Comparison of ENCODE assay signal across 26 cellular contexts in genomic region chr12:42386310-42386709, GRCh38.
"Had no signal": no experiment of that assay in that cellular context is flagged by ENCODE, and none has a peak within 500 bp of the region (broad histone marks: within the 10 kb centered on the region; RNA-seq: fewer than 3 reads in every experiment).

No MANE protein-coding gene starts in this region.

- H2AFZ ChIP-seq: PC-9 had no signal

- H3K4me2 ChIP-seq: PC-9 had no signal

- H3K27ac Mint-ChIP-seq: activated CD8-positive, alpha-beta T cell treated with anti-CD3 and anti-CD28 coated beads, Interleukin-2, amount 10 ng/mL, durations not matched to agents 7 days and 5 days; activated naive CD4-positive, alpha-beta T cell treated with anti-CD3 and anti-CD28 coated beads for 36 hours; activated naive CD8-positive, alpha-beta T cell; brain; T-cell; WTC11 had no signal

- H3K9me3 Mint-ChIP-seq: activated naive CD4-positive, alpha-beta T cell treated with anti-CD3 and anti-CD28 coated beads for 36 hours; brain; T-cell; WTC11 had no signal

- FAIRE-seq: astrocyte had no signal

- ATAC-seq: activated CD8-positive, alpha-beta T cell treated with anti-CD3 and anti-CD28 coated beads, Interleukin-2, amount 10 ng/mL, durations not matched to agents 7 days and 5 days; T-cell; WTC11 had no signal

- H3K4me3 ChIP-seq: PC-9, SK-N-MC had no signal

- H3K27ac ChIP-seq: PC-9, SK-N-MC had no signal

- H3K27me3 Mint-ChIP-seq: activated naive CD8-positive, alpha-beta T cell; brain; T-cell had no signal

- DNase-seq: activated CD4-positive, alpha-beta T cell treated with anti-CD3 and anti-CD28 coated beads for 48 hours; activated CD4-positive, alpha-beta T cell treated with anti-CD3 and anti-CD28 coated beads, Interleukin-2, amount 50 U/mL, for 4 hours; activated CD4-positive, CD25-positive, alpha-beta regulatory T cell treated with anti-CD3 and anti-CD28 coated beads, Interleukin-2, amount 50 U/mL, for 72 hours; activated CD8-positive, alpha-beta memory T cell treated with anti-CD3 and anti-CD28 coated beads, Interleukin-2, amount 50 U/mL, for 48 hours; activated CD8-positive, alpha-beta T cell treated with anti-CD3 and anti-CD28 coated beads, Interleukin-2, amount 10 ng/mL, durations not matched to agents 7 days and 5 days; activated gamma-delta T cell; activated naive CD4-positive, alpha-beta T cell treated with anti-CD3 and anti-CD28 coated beads for 36 hours; activated T-cell treated with anti-CD3 and anti-CD28 coated beads, Interleukin-2, amount 50 U/mL, for 1 hour; amygdala; caudate nucleus; KG1; NCI-H1048; NCI-H146; NCI-H187 treated with DMSO at 0.1 percent for 48 hours; NCI-H2081 treated with DMSO at 0.1 percent for 48 hours; NCI-H2171; NCI-H345; NCI-H510A; NCI-H526 treated with DMSO at 0.1 percent for 48 hours; PC-9; T-cell had no signal

- H3K4me3 Mint-ChIP-seq: activated CD8-positive, alpha-beta T cell treated with anti-CD3 and anti-CD28 coated beads, Interleukin-2, amount 10 ng/mL, durations not matched to agents 7 days and 5 days; activated naive CD4-positive, alpha-beta T cell treated with anti-CD3 and anti-CD28 coated beads for 36 hours; activated naive CD8-positive, alpha-beta T cell; brain; T-cell; WTC11 had no signal
